Comparison of ENCODE assay signal across 8 cellular contexts in genomic region chr7:66994681-66995044, GRCh38. TPM values are rescaled to one million over a fixed set of nuclear protein-coding genes. Genes with fewer than 3 reads are reported as not detected.
DNase-seq lines count a peak whose midpoint lies in the region; ATAC-seq, FAIRE-seq and TF ChIP-seq lines count a peak whose summit lies in the region.
"Not testable (repeated sequence)": the region's sequence is repeated elsewhere in the genome, so short reads cannot be mapped to it uniquely, and the experiment has no call there.

No MANE protein-coding gene starts in this region.

- peak in 10 of 14 donors; percentile 5 to 46 (median 10) for DNase-seq in C1 segment of cervical spinal cord (lab: John Stamatoyannopoulos, UW)
- DNase-seq in Panc1 (ENCODE audit: low read depth, low spot score): peak; percentile 73
- peak; percentile 11 for DNase-seq in activated T-cell treated with anti-CD3 and anti-CD28 coated beads for 24 hours (ENCODE audit: low read depth)
- peak; percentile 72 for DNase-seq in endothelial cell of umbilical vein (ENCODE audit: low read depth, low spot score)
- DNase-seq in mesendoderm: peak; percentile 77
- DNase-seq in stimulated activated CD4-positive, alpha-beta T cell treated with anti-CD3 and anti-CD28 coated beads, TNF-alpha, amount 100 ng/mL, for 24 hours (ENCODE audit: low read depth in 3 of 3): peak; percentile 6 to 27 (median 25)

- ATAC-seq in GM19452 (IDR thresholded peaks at IDR 0.05; ENCODE audit: unreplicated experiment) (peak; percentile 35), Panc1 (peak; percentile 72)

- H3K79me1 ChIP-seq in mesendoderm (ENCODE audit: low read length): not testable (repeated sequence)

- H3K9me1 ChIP-seq in endothelial cell of umbilical vein (replicated peaks; ENCODE audit: control insufficient read depth, extremely low read depth, insufficient read depth, low read length): not testable (repeated sequence)

- peaks cover 15% of the 10 kb centered on the region for H3K79me2 ChIP-seq in endothelial cell of umbilical vein (ENCODE audit: control insufficient read depth, insufficient read depth, low read length)
- H3K79me2 ChIP-seq in mesendoderm (ENCODE audit: control insufficient read depth, insufficient read depth, low read length): not testable (repeated sequence)

- H3K9me3 ChIP-seq in HUES48 (ENCODE audit: control insufficient read depth, insufficient read depth, low read length); Panc1 (ENCODE audit: control insufficient read depth, insufficient read depth, low read depth, low read length); endothelial cell of umbilical vein (replicated peaks; ENCODE audit: control insufficient read depth, insufficient read depth, low read length): not testable (repeated sequence)

- not testable (repeated sequence) for H2AFZ ChIP-seq in endothelial cell of umbilical vein (ENCODE audit: low read depth, low read length)

- H3K36me3 ChIP-seq in HUES48 (ENCODE audit: control insufficient read depth, insufficient read depth, low read length) (peaks cover 30% of the 10 kb centered on the region), Panc1 (ENCODE audit: control insufficient read depth, insufficient read depth, low read length) (peaks cover 10% of the 10 kb centered on the region; the same call in 1 of the 2 replicates)
- H3K36me3 ChIP-seq in endothelial cell of umbilical vein (ENCODE audit: control insufficient read depth in 2 of 2, extremely low read depth in 1 of 2, insufficient read depth in 2 of 2, low read length in 2 of 2); mesendoderm (ENCODE audit: control insufficient read depth, insufficient read depth, low read length): not testable (repeated sequence)

- H3K18ac ChIP-seq in mesendoderm (ENCODE audit: low read length): not testable (repeated sequence)

- H3K56ac ChIP-seq in mesendoderm (ENCODE audit: low read length): peak overlapping the region; percentile 92

- not testable (repeated sequence) for H4K20me1 ChIP-seq in endothelial cell of umbilical vein (replicated peaks; ENCODE audit: control insufficient read depth, extremely low read depth, insufficient read depth, low read length)

- H4K5ac ChIP-seq in mesendoderm (ENCODE audit: low read length): not testable (repeated sequence)

- dilution Hi-C loops in endothelial cell of umbilical vein (cut with MboI; ENCODE audit: extremely low pct_ligation_motif_present, low sequenced_read_pairs): not testable (repeated sequence)

- CTCF ChIA-PET in Panc1 (lab: Charles Lee); endothelial cell of umbilical vein (lab: Charles Lee): not testable (repeated sequence)

- not testable (repeated sequence) for H3K4ac ChIP-seq in mesendoderm (ENCODE audit: low read depth, low read length)

- peak overlapping the region; percentile 84 for H3K9ac ChIP-seq in HUES48 (ENCODE audit: low read depth, low read length)
- peak overlapping the region; percentile 78 for H3K9ac ChIP-seq in endothelial cell of umbilical vein (replicated peaks; ENCODE audit: extremely low read depth, insufficient read depth, low read length)
- peak overlapping the region; percentile 79 for H3K9ac ChIP-seq in mesendoderm (ENCODE audit: low read length)

- FAIRE-seq in endothelial cell of umbilical vein (lab: Jason Lieb, UNC): not testable (repeated sequence)

- H3K27ac ChIP-seq in HUES48 (ENCODE audit: low read depth, low read length) (peak overlapping the region; percentile 94), Panc1 (ENCODE audit: low read length) (peak overlapping the region; percentile 88), endothelial cell of umbilical vein (ENCODE audit: insufficient read depth, low read depth, low read length) (peak overlapping the region; percentile 84)
- not testable (repeated sequence) for H3K27ac ChIP-seq in mesendoderm (ENCODE audit: low read depth, low read length)

- H3K4me2 ChIP-seq in endothelial cell of umbilical vein (ENCODE audit: insufficient read depth, low read length): peak overlapping the region; percentile 82
- H3K4me2 ChIP-seq in mesendoderm (ENCODE audit: low read length): peak overlapping the region; percentile 36

- not testable (repeated sequence) for H4K8ac ChIP-seq in mesendoderm (ENCODE audit: low read depth, low read length)

- H3K23ac ChIP-seq in mesendoderm (ENCODE audit: low read length): not testable (repeated sequence)

- H3K4me1 ChIP-seq in HUES48 (ENCODE audit: control insufficient read depth, insufficient read depth, low read length); Panc1 (ENCODE audit: control insufficient read depth, insufficient read depth, low read length); endothelial cell of umbilical vein (ENCODE audit: control insufficient read depth, extremely low read depth, insufficient read depth, low read length); mesendoderm (ENCODE audit: control insufficient read depth, low read depth, low read length): not testable (repeated sequence)

- in situ Hi-C loops in Panc1 (cut with HindIII; ENCODE audit: low pct_unique_long_range_greater_than_20kb, low sequenced_read_pairs): not testable (repeated sequence)

- no CpG with 5 or more reads among the region's 9 CpGs for WGBS in mesendoderm (ENCODE audit: extremely low coverage, insufficient coverage, low lambda C conversion rate)

- not testable (repeated sequence) for H2BK5ac ChIP-seq in mesendoderm (ENCODE audit: low read length)

- not testable (repeated sequence) for TF ChIP-seq POLR2A in endothelial cell of umbilical vein (IDR thresholded peaks at IDR 0.05; ENCODE audit: low read depth, low read length)

- POLR2A ChIA-PET in Panc1 (lab: Charles Lee): not testable (repeated sequence)
- POLR2A ChIA-PET in endothelial cell of umbilical vein (lab: Charles Lee): interaction anchor here (1.9 kb wide), 1 partner anchor 150 kb away, joined by 6 read pairs; no protein-coding TSS in a partner anchor

- H2BK15ac ChIP-seq in mesendoderm (replicated peaks; ENCODE audit: low read depth): not testable (repeated sequence)

- H3K4me3 ChIP-seq in HUES48 (ENCODE audit: low read depth, low read length) (peak overlapping the region; percentile 85), Panc1 (ENCODE audit: low read depth in 2 of 2, low read length in 2 of 2) (peak overlapping the region; percentile 87 to 92), endothelial cell of umbilical vein (replicated peaks in 1 of 3; ENCODE audit: insufficient read depth in 1 of 3, low read depth in 1 of 3, low read length in 3 of 3) (peak overlapping the region; percentile 59 to 74 (median 67)), mesendoderm (ENCODE audit: low read length) (peak overlapping the region; percentile 58)

- BruUV-seq in Panc1 (replicated peaks; lab: Mats Ljungman, UMichigan); endothelial cell of umbilical vein (replicated peaks; lab: Mats Ljungman, UMichigan): not testable (repeated sequence)

- H2AK5ac ChIP-seq in mesendoderm (ENCODE audit: low read length): not testable (repeated sequence)

- intact Hi-C loops in Panc1 (cut with micrococcal nuclease; ENCODE audit: unreplicated experiment): loop anchor here (5.0 kb wide), 1 partner anchor 167 kb away; no protein-coding TSS in a partner anchor
- intact Hi-C loops in endothelial cell of umbilical vein (cut with micrococcal nuclease): loop anchor here (1.0 to 10.0 kb wide), 6 partner anchors 44 to 962 kb away; partner anchors contain the start of genes RABGEF1 and TMEM248

- peak; percentile 74 for TF ChIP-seq CTCF in Panc1 (IDR thresholded peaks at IDR 0.05)
- TF ChIP-seq CTCF in endothelial cell of umbilical vein (IDR thresholded peaks at IDR 0.05; ENCODE audit: extremely low read depth in 1 of 2, insufficient read depth in 1 of 2, low read depth in 1 of 2, low read length in 2 of 2): peak in 1 of 2 donors; percentile 27

- H2BK120ac ChIP-seq in mesendoderm (ENCODE audit: low read depth, low read length): not testable (repeated sequence)

- H3K27me3 ChIP-seq in HUES48 (ENCODE audit: control insufficient read depth, insufficient read depth, low read length); Panc1 (ENCODE audit: control insufficient read depth, insufficient read depth, low read length); endothelial cell of umbilical vein (ENCODE audit: control insufficient read depth in 2 of 2, insufficient read depth in 2 of 2, low read length in 2 of 2); mesendoderm (ENCODE audit: insufficient read depth, low read length, poor library complexity): not testable (repeated sequence)

RNA-seq across cellular contexts. Expression of gene SBDS, which starts 0.7 kb away (rescaled TPM):
- total RNA-seq in Panc1 (2021; ENCODE audit: unreplicated experiment) (82.8 TPM), endothelial cell of umbilical vein (86.5 and 86.6 TPM in 2 replicates)
- polyA plus RNA-seq in Panc1 (2012; ENCODE audit: insufficient read length): 51.7 TPM
- polyA plus RNA-seq in endothelial cell of umbilical vein: 23.8 and 30.7 TPM in 2 replicates
- 51.8 and 53.9 TPM in 2 replicates for polyA plus RNA-seq in endothelial cell of umbilical vein (2011; cell fraction: cytosol; rRNA removed)
- 25.8 and 55.3 TPM in 2 replicates for polyA plus RNA-seq in endothelial cell of umbilical vein (2011; cell fraction: nucleus; rRNA removed)
- 72.9 and 93.3 TPM in 2 replicates for polyA plus RNA-seq in endothelial cell of umbilical vein (2012)
- 17.1 and 20.5 TPM in 2 replicates for polyA minus RNA-seq in endothelial cell of umbilical vein
- polyA minus RNA-seq in endothelial cell of umbilical vein (2011; cell fraction: cytosol; rRNA and poly(A)+ RNA removed): 77.0 TPM
- polyA minus RNA-seq in endothelial cell of umbilical vein (2011; cell fraction: nucleus; rRNA and poly(A)+ RNA removed): 9.1 and 13.3 TPM in 2 replicates
- polyA plus RNA-seq in mesendoderm (2013, experiment 1 of 2): 57.9 TPM
- 59.4 TPM for polyA plus RNA-seq in mesendoderm (2013, experiment 2 of 2)

RNA-seq across cellular contexts. Expression of gene TYW1, which starts 2.0 kb away (rescaled TPM):
- total RNA-seq in Panc1 (2021; ENCODE audit: unreplicated experiment) (24.5 TPM), endothelial cell of umbilical vein (15.2 and 15.9 TPM in 2 replicates)
- 18.8 TPM for polyA plus RNA-seq in Panc1 (2012; ENCODE audit: insufficient read length)
- polyA plus RNA-seq in endothelial cell of umbilical vein: 6.9 and 7.7 TPM in 2 replicates
- 9.5 and 10.9 TPM in 2 replicates for polyA plus RNA-seq in endothelial cell of umbilical vein (2011; cell fraction: cytosol; rRNA removed)
- 12.0 and 16.5 TPM in 2 replicates for polyA plus RNA-seq in endothelial cell of umbilical vein (2011; cell fraction: nucleus; rRNA removed)
- polyA plus RNA-seq in endothelial cell of umbilical vein (2012): 10.3 and 13.5 TPM in 2 replicates
- 15.6 and 24.8 TPM in 2 replicates for polyA minus RNA-seq in endothelial cell of umbilical vein
- polyA minus RNA-seq in endothelial cell of umbilical vein (2011; cell fraction: cytosol; rRNA and poly(A)+ RNA removed): 8.5 TPM
- polyA minus RNA-seq in endothelial cell of umbilical vein (2011; cell fraction: nucleus; rRNA and poly(A)+ RNA removed): 19.1 and 26.0 TPM in 2 replicates
- 13.8 TPM for polyA plus RNA-seq in mesendoderm (2013, experiment 1 of 2)
- polyA plus RNA-seq in mesendoderm (2013, experiment 2 of 2): 15.0 TPM

Comparison
In these comparisons a context has a peak if more than half of its experiments do, and no peak if none do; other contexts are left out.
1. DNase-seq: peak in every context shown above with its lines; median percentile 77 in mesendoderm; 73 in Panc1; 72 in endothelial cell of umbilical vein; 25 in stimulated activated CD4-positive, alpha-beta T cell treated with anti-CD3 and anti-CD28 coated beads, TNF-alpha, amount 100 ng/mL, for 24 hours; 11 in activated T-cell treated with anti-CD3 and anti-CD28 coated beads for 24 hours; 10 in C1 segment of cervical spinal cord.